ENCODE assay signal across 1 cellular context in genomic region chr22:38266120-38266519, GRCh38.
TF ChIP-seq lines count a peak whose summit lies in the region.

No MANE protein-coding gene starts in this region.

TF ChIP-seq in SK-N-SH treated with all-trans-retinoic acid at 6 μM for 48 hours, 23 proteins besides CTCF, POLR2A, EP300 and RAD21 (continued from another document):
- TF ChIP-seq TSHZ2 (CRISPR knock-in tag; IDR thresholded peaks at IDR 0.05) (no peak), ZNF8 (CRISPR knock-in tag; IDR thresholded peaks at IDR 0.05) (no peak), PPARA (CRISPR knock-in tag; IDR thresholded peaks at IDR 0.05; ENCODE audit: borderline replicate concordance) (no peak)
